In the genomic region with DNA sequence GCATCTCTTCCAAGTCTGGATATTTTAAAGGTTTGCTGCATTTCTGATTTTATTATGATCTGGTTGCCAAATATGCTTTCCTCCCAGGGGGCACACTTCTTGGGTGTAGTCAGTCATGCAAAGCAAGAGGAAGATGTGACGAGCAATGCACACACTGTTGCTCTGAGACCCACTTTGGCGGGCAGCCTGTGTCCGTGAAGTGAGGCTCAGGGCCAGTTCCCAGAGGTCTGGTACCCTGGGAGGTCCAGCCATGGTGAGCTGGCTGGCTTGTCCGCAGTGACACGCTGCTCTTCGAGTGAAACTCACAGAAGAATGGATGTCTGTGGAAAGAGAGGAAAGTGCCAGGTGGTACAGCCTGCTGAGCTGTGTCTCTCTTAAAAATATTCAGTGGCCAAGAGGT, we compare ENCODE assay signal across 14 cellular contexts. TPM values are rescaled to one million over a fixed set of nuclear protein-coding genes. Genes with fewer than 3 reads are reported as not detected.
A peak's percentile ranks its signal among the peaks of the same experiment; 100 is the strongest.
DNase-seq lines count a peak whose midpoint lies in the region; ATAC-seq, FAIRE-seq and TF ChIP-seq lines count a peak whose summit lies in the region.
"Had no signal": no experiment of that assay in that cellular context is flagged by ENCODE, and none has a peak within 500 bp of the region (broad histone marks: within the 10 kb centered on the region; RNA-seq: fewer than 3 reads in every experiment).

No MANE protein-coding gene starts in this region.

- H3K9me3 ChIP-seq in IMR-90 (ENCODE audit: control insufficient read depth, insufficient read depth, low read length) (no peaks in the 10 kb centered on the region), ascending aorta (no peaks in the 10 kb centered on the region), kidney (ENCODE audit: control insufficient read depth in 1 of 2, low read length in 2 of 2) (no peaks in the 10 kb centered on the region)
- H3K9me3 ChIP-seq: body of pancreas, SK-N-SH had no signal

- peaks cover 9% of the 10 kb centered on the region; the same call in 1 of the 2 replicates for H3K9me1 ChIP-seq in IMR-90 (ENCODE audit: insufficient read depth, low read length)

- TF ChIP-seq RAD21 in IMR-90 (IDR thresholded peaks at IDR 0.05; ENCODE audit: low read length): no peak

- no peak overlapping the region for H4K8ac ChIP-seq in IMR-90 (ENCODE audit: low read depth in 2 of 2, low read length in 2 of 2)

- H3K79me1 ChIP-seq in IMR-90 (ENCODE audit: low read depth in 1 of 2, low read length in 2 of 2): no peaks in the 10 kb centered on the region

- no TSS peak for BruUV-seq in IMR-90 (replicated peaks; lab: Mats Ljungman, UMichigan)

- no peak overlapping the region for H2BK20ac ChIP-seq in IMR-90 (ENCODE audit: low read depth, low read length)

- TF ChIP-seq POLR2A in IMR-90 (IDR thresholded peaks at IDR 0.05; ENCODE audit: low read depth, low read length): no peak

- H2AK9ac ChIP-seq in IMR-90 (replicated peaks; ENCODE audit: low read depth, low read length, poor library complexity): no peak overlapping the region

- H4K20me1 ChIP-seq in IMR-90 (ENCODE audit: insufficient read depth, low read length): peaks cover 2% of the 10 kb centered on the region; the same call in 1 of the 2 replicates

- in situ Hi-C loops in IMR-90 (cut with MboI; ENCODE audit: low sequenced_read_pairs): no loop called here

- H2AK5ac ChIP-seq in IMR-90 (ENCODE audit: low read depth, low read length): no peak overlapping the region

- no peak overlapping the region for H4K5ac ChIP-seq in IMR-90 (ENCODE audit: low read depth, low read length)

- no peak for DNase-seq in IMR-90
- DNase-seq in ascending aorta (ENCODE audit: low spot score in 2 of 2): peak in 1 of 2 donors; percentile 59
- DNase-seq in kidney: peak; percentile 68
- peak; percentile 45 for DNase-seq in stromal cell of bone marrow (ENCODE audit: low read depth)
- DNase-seq in central memory CD4-positive, alpha-beta T cell: no peak
- DNase-seq: midbrain, NCI-H1694 treated with DMSO at 0.1 percent for 48 hours, SK-N-SH had no signal

- H3K4me3 ChIP-seq in IMR-90 (ENCODE audit: insufficient read depth, low read depth, low read length) (no peak overlapping the region), ascending aorta (peak overlapping the region in 1 of 2 donors; percentile 0), kidney (ENCODE audit: low read length in 2 of 2) (no peak overlapping the region)
- H3K4me3 ChIP-seq: body of pancreas had no signal

- H3K23ac ChIP-seq in IMR-90 (ENCODE audit: low read depth, low read length): no peak overlapping the region

- no peak overlapping the region for H3K9ac ChIP-seq in IMR-90 (ENCODE audit: low read depth, low read length)
- peak overlapping the region in 1 of 2 donors; percentile 46 for H3K9ac ChIP-seq in kidney (ENCODE audit: low read length in 2 of 2)
- H3K9ac ChIP-seq: SK-N-SH had no signal

- H3K27me3 ChIP-seq in IMR-90 (ENCODE audit: control insufficient read depth, insufficient read depth, low read length) (no peaks in the 10 kb centered on the region), ascending aorta (no peaks in the 10 kb centered on the region)
- H3K27me3 ChIP-seq: body of pancreas had no signal

- H2AFZ ChIP-seq in IMR-90 (replicated peaks; ENCODE audit: low read length, poor library complexity): no peak overlapping the region

- no peak overlapping the region for H2BK5ac ChIP-seq in IMR-90 (ENCODE audit: low read depth, low read length, poor library complexity, severe bottlenecking)

- H3K18ac ChIP-seq in IMR-90 (ENCODE audit: low read depth, low read length): no peak overlapping the region

- no peak overlapping the region; the same call in 1 of the 2 replicates for H3K4me2 ChIP-seq in IMR-90 (ENCODE audit: low read depth, low read length)
- H3K4me2 ChIP-seq: SK-N-SH had no signal

- H2BK120ac ChIP-seq in IMR-90 (ENCODE audit: low read depth, low read length): no peak overlapping the region

- no peak overlapping the region for H3K56ac ChIP-seq in IMR-90 (ENCODE audit: extremely low read depth, insufficient read depth, low read length)

- POLR2A ChIA-PET in IMR-90 (lab: Charles Lee; ENCODE audit: unreplicated experiment): no interaction called here

- H3K14ac ChIP-seq in IMR-90 (replicated peaks; ENCODE audit: low read depth, low read length): no peak overlapping the region

- H3K36me3 ChIP-seq in IMR-90 (ENCODE audit: control insufficient read depth, insufficient read depth, low read length): no peaks in the 10 kb centered on the region
- H3K36me3 ChIP-seq in ascending aorta: no peaks in the 10 kb centered on the region
- peaks cover 0 to 2% of the 10 kb centered on the region in 2 donors for H3K36me3 ChIP-seq in kidney (ENCODE audit: control insufficient read depth in 1 of 2, insufficient read depth in 2 of 2, low read length in 2 of 2)

- no peak overlapping the region for H2BK15ac ChIP-seq in IMR-90 (ENCODE audit: low read depth, low read length)

- CTCF ChIA-PET in IMR-90 (lab: Yijun Ruan, JAX): interaction anchor here (1.0 to 2.1 kb wide), 2 partner anchors 14 to 22 kb away, joined by 3 to 6 read pairs; no protein-coding TSS in a partner anchor

- no peak for FAIRE-seq in kidney (lab: Jason Lieb, UNC)
- FAIRE-seq: H54 had no signal

- H3K4me1 ChIP-seq in IMR-90 (ENCODE audit: control insufficient read depth, insufficient read depth, low read length): peaks cover 11% of the 10 kb centered on the region
- H3K4me1 ChIP-seq in ascending aorta: peaks cover 0 to 20% of the 10 kb centered on the region in 2 donors
- peaks cover 11 to 14% of the 10 kb centered on the region in 2 donors for H3K4me1 ChIP-seq in kidney (ENCODE audit: control insufficient read depth in 1 of 2, insufficient read depth in 1 of 2, low read depth in 1 of 2, low read length in 2 of 2)

- TF ChIP-seq CTCF in IMR-90 (conservative IDR thresholded peaks at IDR 0.05; ENCODE audit: low read depth, low read length): no peak
- no peak for TF ChIP-seq CTCF in ascending aorta (IDR thresholded peaks at IDR 0.05)
- no peak for TF ChIP-seq CTCF in kidney (IDR thresholded peaks at IDR 0.05; ENCODE audit: borderline replicate concordance, extremely low read depth, insufficient read depth)

- ATAC-seq in IMR-90 (ENCODE audit: low read depth): peak; percentile 7; the same call in 1 of the 2 replicates
- ATAC-seq in GM19328 (IDR thresholded peaks at IDR 0.05; ENCODE audit: unreplicated experiment): no peak
- ATAC-seq in GM18519 (IDR thresholded peaks at IDR 0.05; ENCODE audit: low FRiP score, unreplicated experiment): no peak
- ATAC-seq: body of pancreas, WTC11 had no signal

- H3K4ac ChIP-seq in IMR-90 (ENCODE audit: low read depth, low read length): no peak overlapping the region

- dilution Hi-C loops in IMR-90 (cut with HindIII; ENCODE audit: low sequenced_read_pairs, unreplicated experiment): no loop called here

- H3K27ac ChIP-seq in IMR-90 (ENCODE audit: insufficient read depth, low read length): no peak overlapping the region
- H3K27ac ChIP-seq in ascending aorta: peak overlapping the region; percentile 21 to 57
- peak overlapping the region; percentile 39 to 84 for H3K27ac ChIP-seq in kidney (ENCODE audit: low read depth in 2 of 2, low read length in 2 of 2)
- H3K27ac ChIP-seq: body of pancreas had no signal

- WGBS in IMR-90 (ENCODE audit: extremely low coverage in 2 of 2, insufficient read length in 1 of 2), 2 experiments: 49% methylated on average over 6 of the region's 6 CpGs; no CpG with 5 or more reads in 1 of the 2 experiments

- H4K91ac ChIP-seq in IMR-90 (ENCODE audit: insufficient read depth, low read depth, low read length): no peak overlapping the region

- intact Hi-C loops in IMR-90 (cut with micrococcal nuclease) (no loop called here), ascending aorta (cut with DNase I) (no loop called here), kidney (cut with DNase I) (no loop called here)

TF ChIP-seq in IMR-90, 13 proteins besides CTCF, POLR2A, EP300 and RAD21:
- no peak for TF ChIP-seq MAFK (IDR thresholded peaks at IDR 0.05; ENCODE audit: low read depth, low read length)
- no peak for TF ChIP-seq MAZ (IDR thresholded peaks at IDR 0.05; ENCODE audit: borderline replicate concordance, low read depth, low read length)
- TF ChIP-seq FOS (IDR thresholded peaks at IDR 0.05; ENCODE audit: low read depth, low read length): no peak
- TF ChIP-seq, protein P1, sequence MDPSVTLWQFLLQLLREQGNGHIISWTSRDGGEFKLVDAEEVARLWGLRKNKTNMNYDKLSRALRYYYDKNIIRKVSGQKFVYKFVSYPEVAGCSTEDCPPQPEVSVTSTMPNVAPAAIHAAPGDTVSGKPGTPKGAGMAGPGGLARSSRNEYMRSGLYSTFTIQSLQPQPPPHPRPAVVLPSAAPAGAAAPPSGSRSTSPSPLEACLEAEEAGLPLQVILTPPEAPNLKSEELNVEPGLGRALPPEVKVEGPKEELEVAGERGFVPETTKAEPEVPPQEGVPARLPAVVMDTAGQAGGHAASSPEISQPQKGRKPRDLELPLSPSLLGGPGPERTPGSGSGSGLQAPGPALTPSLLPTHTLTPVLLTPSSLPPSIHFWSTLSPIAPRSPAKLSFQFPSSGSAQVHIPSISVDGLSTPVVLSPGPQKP (IDR thresholded peaks at IDR 0.05; ENCODE audit: borderline replicate concordance, low read depth, low read length): no peak
- no peak for TF ChIP-seq SMC3 (IDR thresholded peaks at IDR 0.05; ENCODE audit: low read depth, low read length)
- TF ChIP-seq MXI1 (IDR thresholded peaks at IDR 0.05; ENCODE audit: borderline replicate concordance, low read depth, low read length): no peak
- TF ChIP-seq CEBPB (IDR thresholded peaks at IDR 0.05; ENCODE audit: low read depth, low read length): no peak
- TF ChIP-seq, protein P2, sequence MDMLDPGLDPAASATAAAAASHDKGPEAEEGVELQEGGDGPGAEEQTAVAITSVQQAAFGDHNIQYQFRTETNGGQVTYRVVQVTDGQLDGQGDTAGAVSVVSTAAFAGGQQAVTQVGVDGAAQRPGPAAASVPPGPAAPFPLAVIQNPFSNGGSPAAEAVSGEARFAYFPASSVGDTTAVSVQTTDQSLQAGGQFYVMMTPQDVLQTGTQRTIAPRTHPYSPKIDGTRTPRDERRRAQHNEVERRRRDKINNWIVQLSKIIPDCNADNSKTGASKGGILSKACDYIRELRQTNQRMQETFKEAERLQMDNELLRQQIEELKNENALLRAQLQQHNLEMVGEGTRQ (IDR thresholded peaks at IDR 0.05; ENCODE audit: low read depth, low read length): no peak
- no peak for TF ChIP-seq NFE2L2 (IDR thresholded peaks at IDR 0.05; ENCODE audit: low read depth, low read length)
- no peak for TF ChIP-seq BHLHE40 (IDR thresholded peaks at IDR 0.05; ENCODE audit: low read depth, low read length)
- TF ChIP-seq RFX5 (IDR thresholded peaks at IDR 0.05; ENCODE audit: low read depth, low read length): no peak
- no peak for TF ChIP-seq CHD1 (IDR thresholded peaks at IDR 0.05; ENCODE audit: low read depth, low read length)
- no peak for TF ChIP-seq RCOR1 (IDR thresholded peaks at IDR 0.05; ENCODE audit: insufficient replicate concordance, low read length)

RNA-seq across cellular contexts. Expression of a gene that starts 52.8 kb away (rescaled TPM):
- total RNA-seq in IMR-90 (2012; rRNA removed): not detected in 2 replicates
- 0.22 and 0.27 TPM in 2 replicates for polyA plus RNA-seq in IMR-90 (2012; rRNA removed)
- 0.05 and 0.14 TPM in 2 replicates for polyA plus RNA-seq in IMR-90 (2012; cell fraction: cytosol; rRNA removed)
- 0.69 and 1.0 TPM in 2 replicates for polyA plus RNA-seq in IMR-90 (2012; cell fraction: nucleus; rRNA removed; ENCODE audit: low replicate concordance)
- total RNA-seq in ascending aorta: not detected
- 2.9 TPM for total RNA-seq in kidney
- polyA plus RNA-seq in kidney (ENCODE audit: insufficient read depth, low read depth, low replicate concordance): 2.3 TPM
- total RNA-seq: progenitor cell of endocrine pancreas had no signal

Comparison
In these comparisons a context has a peak if more than half of its experiments do, and no peak if none do; other contexts are left out.
1. DNase-seq: peak in kidney (single experiment) and stromal cell of bone marrow (single experiment); none in IMR-90 (single experiment) and central memory CD4-positive, alpha-beta T cell (single experiment).